In genomic region chr20:62405108-62405980, GRCh38 we compare ENCODE assay signal across 1 cellular context.
A peak's percentile ranks its signal among the peaks of the same experiment; 100 is the strongest.
TF ChIP-seq lines count a peak whose summit lies in the region.

No MANE protein-coding gene starts in this region.

TF ChIP-seq in HepG2, 621 proteins besides CTCF, POLR2A, EP300 and RAD21 (continued from another document and continues in another):
- TF ChIP-seq KLF12 (CRISPR knock-in tag; IDR thresholded peaks at IDR 0.05; ENCODE audit: borderline replicate concordance) (peak; percentile 57; the same call in 1 of the 2 replicates), ZNF124 (CRISPR knock-in tag; IDR thresholded peaks at IDR 0.05) (0 out of 2 replicates have a peak, but pooled peaks have one; percentile 36), FOXO1 (CRISPR knock-in tag; IDR thresholded peaks at IDR 0.05) (peak; percentile 61), GATAD2A (CRISPR knock-in tag; IDR thresholded peaks at IDR 0.05) (peak; percentile 81), ATF6 (CRISPR knock-in tag; conservative IDR thresholded peaks at IDR 0.05) (no peak), ZNF512B (CRISPR knock-in tag; IDR thresholded peaks at IDR 0.05; ENCODE audit: borderline replicate concordance) (no peak), MAZ (IDR thresholded peaks at IDR 0.05; ENCODE audit: borderline replicate concordance, low read depth, low read length) (peak; percentile 20; the same call in 1 of the 2 replicates), MAZ (CRISPR knock-in tag; IDR thresholded peaks at IDR 0.05; ENCODE audit: low read depth) (no peak), SP2 (CRISPR knock-in tag; IDR thresholded peaks at IDR 0.05) (no peak), MEIS1 (CRISPR knock-in tag; IDR thresholded peaks at IDR 0.05; ENCODE audit: borderline replicate concordance) (peak; percentile 77), ZNF768 (CRISPR knock-in tag; IDR thresholded peaks at IDR 0.05) (peak; percentile 33; the same call in 1 of the 2 replicates), TIGD3 (CRISPR knock-in tag; IDR thresholded peaks at IDR 0.05; ENCODE audit: borderline replicate concordance) (0 out of 2 replicates have a peak, but pooled peaks have one; percentile 40), HNF4G (IDR thresholded peaks at IDR 0.05; ENCODE audit: borderline replicate concordance, low read depth, low read length) (no peak), HNF4G (CRISPR knock-in tag; IDR thresholded peaks at IDR 0.05; ENCODE audit: borderline replicate concordance, low read depth) (peak; percentile 17; the same call in 1 of the 2 replicates), ZKSCAN5 (CRISPR knock-in tag; IDR thresholded peaks at IDR 0.05) (peak; percentile 55; the same call in 1 of the 2 replicates), IKZF1 (IDR thresholded peaks at IDR 0.05) (peak; percentile 32; the same call in 1 of the 2 replicates), ZNF687 (CRISPR knock-in tag; IDR thresholded peaks at IDR 0.05) (peak; percentile 77), ZBTB34 (CRISPR knock-in tag; IDR thresholded peaks at IDR 0.05) (no peak), ZNF143 (CRISPR knock-in tag; IDR thresholded peaks at IDR 0.05) (peak; percentile 50; the same call in 1 of the 2 replicates), MTA3 (CRISPR knock-in tag; IDR thresholded peaks at IDR 0.05) (no peak), ZNF710 (CRISPR knock-in tag; IDR thresholded peaks at IDR 0.05; ENCODE audit: borderline replicate concordance) (peak; percentile 65; the same call in 1 of the 2 replicates), ZNF574 (CRISPR knock-in tag; IDR thresholded peaks at IDR 0.05) (peak; percentile 52; the same call in 1 of the 2 replicates), ZNF282 (IDR thresholded peaks at IDR 0.05; ENCODE audit: partially characterized antibody) (no peak), EEA1 (CRISPR knock-in tag; IDR thresholded peaks at IDR 0.05; ENCODE audit: borderline replicate concordance) (no peak), ZNF468 (CRISPR knock-in tag; IDR thresholded peaks at IDR 0.05) (no peak), HDAC1 (CRISPR knock-in tag; IDR thresholded peaks at IDR 0.05) (peak; percentile 67), DDIT3 (CRISPR knock-in tag; IDR thresholded peaks at IDR 0.05) (no peak), TBP (CRISPR knock-in tag; IDR thresholded peaks at IDR 0.05) (0 out of 2 replicates have a peak, but pooled peaks have one; percentile 85), NFKB2 (CRISPR knock-in tag; IDR thresholded peaks at IDR 0.05; ENCODE audit: borderline replicate concordance) (0 out of 2 replicates have a peak, but pooled peaks have one; percentile 16), ZBTB4 (CRISPR knock-in tag; IDR thresholded peaks at IDR 0.05; ENCODE audit: borderline replicate concordance) (peak; percentile 89; the same call in 1 of the 2 replicates), MAX (IDR thresholded peaks at IDR 0.05) (peak; percentile 37; the same call in 1 of the 2 replicates), ZNF589 (CRISPR knock-in tag; conservative IDR thresholded peaks at IDR 0.05) (0 out of 2 replicates have a peak, but pooled peaks have one; percentile 80), HNRNPL (IDR thresholded peaks at IDR 0.05; ENCODE audit: low read depth, low read length) (peak; percentile 61), CENPT (CRISPR knock-in tag; IDR thresholded peaks at IDR 0.05; ENCODE audit: low read depth) (no peak), NONO (IDR thresholded peaks at IDR 0.05) (no peak), NONO (CRISPR knock-in tag; conservative IDR thresholded peaks at IDR 0.05) (no peak; the same call in 1 of the 2 replicates)
